In genomic region chr11:63567044-63567840, GRCh38 we compare ENCODE assay signal across 8 cellular contexts. TPM values are rescaled to one million over a fixed set of nuclear protein-coding genes. Genes with fewer than 3 reads are reported as not detected.
A peak's percentile ranks its signal among the peaks of the same experiment; 100 is the strongest.
DNase-seq lines count a peak whose midpoint lies in the region; ATAC-seq and TF ChIP-seq lines count a peak whose summit lies in the region.

No MANE protein-coding gene starts in this region.

- intact Hi-C loops in Caco-2 (cut with micrococcal nuclease; ENCODE audit: unreplicated experiment) = loop anchor here (5.0 kb wide), 1 partner anchor 35 kb away; no protein-coding TSS in a partner anchor

- CTCF ChIA-PET in Caco-2 (lab: Charles Lee) = interaction anchor here (0.5 kb wide), 1 partner anchor 183 kb away, joined by 3 read pairs; no protein-coding TSS in a partner anchor

- H3K9me3 ChIP-seq in Caco-2 = no peaks in the 10 kb centered on the region
- no peaks in the 10 kb centered on the region for H3K9me3 ChIP-seq in BE2C

- H3K36me3 ChIP-seq in Caco-2 (ENCODE audit: control insufficient read depth, insufficient read depth, low read length) (no peaks in the 10 kb centered on the region; the same call in 1 of the 2 replicates), BE2C (no peaks in the 10 kb centered on the region)

- H3K27me3 ChIP-seq in Caco-2 (replicated peaks; ENCODE audit: control insufficient read depth, insufficient read depth, low read length) = no peaks in the 10 kb centered on the region
- H3K27me3 ChIP-seq in BE2C = no peaks in the 10 kb centered on the region

- peak overlapping the region; percentile 70 for H3K27ac Mint-ChIP-seq in Caco-2 (ENCODE audit: unreplicated experiment)
- H3K27ac Mint-ChIP-seq in stimulated activated naive B cell treated with anti-CD40 and anti-IgM and Interleukin-4, amounts not matched to agents 10 μg/mL and 1 μg/mL and 100 μg/mL, for 72 hours = peak overlapping the region; percentile 99

- peaks cover 21% of the 10 kb centered on the region for H3K9me3 Mint-ChIP-seq in Caco-2 (ENCODE audit: unreplicated experiment)
- H3K9me3 Mint-ChIP-seq in stimulated activated naive B cell treated with anti-CD40 and anti-IgM and Interleukin-4, amounts not matched to agents 10 μg/mL and 1 μg/mL and 100 μg/mL, for 72 hours = no peaks in the 10 kb centered on the region

- peaks cover 7% of the 10 kb centered on the region for H3K36me3 Mint-ChIP-seq in Caco-2 (ENCODE audit: insufficient read depth, unreplicated experiment)
- H3K36me3 Mint-ChIP-seq in stimulated activated naive B cell treated with anti-CD40 and anti-IgM and Interleukin-4, amounts not matched to agents 10 μg/mL and 1 μg/mL and 100 μg/mL, for 72 hours = no peaks in the 10 kb centered on the region

- peaks cover 42% of the 10 kb centered on the region for H3K4me1 Mint-ChIP-seq in Caco-2 (ENCODE audit: low read depth, unreplicated experiment)
- H3K4me1 Mint-ChIP-seq in stimulated activated naive B cell treated with anti-CD40 and anti-IgM and Interleukin-4, amounts not matched to agents 10 μg/mL and 1 μg/mL and 100 μg/mL, for 72 hours = peaks cover 31 to 42% of the 10 kb centered on the region in 2 donors

- no peaks in the 10 kb centered on the region for H3K27me3 Mint-ChIP-seq in Caco-2 (ENCODE audit: insufficient read depth, unreplicated experiment)
- H3K27me3 Mint-ChIP-seq in stimulated activated naive B cell treated with anti-CD40 and anti-IgM and Interleukin-4, amounts not matched to agents 10 μg/mL and 1 μg/mL and 100 μg/mL, for 72 hours = no peaks in the 10 kb centered on the region

- in situ Hi-C loops in astrocyte of the spinal cord (cut with HindIII; ENCODE audit: low sequenced_read_pairs) = no loop called here

- ATAC-seq in GM19468 (IDR thresholded peaks at IDR 0.05; ENCODE audit: extremely low read depth, unreplicated experiment) (peak; percentile 84), HG03558 (IDR thresholded peaks at IDR 0.05; ENCODE audit: extremely low read depth, unreplicated experiment) (peak; percentile 58), SK-N-SH treated with all-trans-retinoic acid at 6 μM for 48 hours (peak; percentile 96)
- peak; percentile 90 to 95 for ATAC-seq in stimulated activated naive B cell treated with anti-CD40 and anti-IgM and Interleukin-4, amounts not matched to agents 10 μg/mL and 1 μg/mL and 100 μg/mL, for 72 hours (replicated peaks)

- TF ChIP-seq CTCF in Caco-2 (IDR thresholded peaks at IDR 0.05; ENCODE audit: insufficient read depth in 1 of 2, low read depth in 1 of 2, low read length in 1 of 2, severe bottlenecking in 1 of 2, unreplicated experiment in 1 of 2) (no peak), astrocyte of the spinal cord (IDR thresholded peaks at IDR 0.05; ENCODE audit: low read depth, low read length) (no peak), BE2C (IDR thresholded peaks at IDR 0.05; ENCODE audit: low read depth, low read length) (no peak)

- peak; percentile 47 to 52 for DNase-seq in Caco-2
- peak; percentile 86 for DNase-seq in astrocyte of the spinal cord (ENCODE audit: low read depth, low spot score)
- DNase-seq in left kidney (ENCODE audit: low read depth, low spot score) = peak; percentile 91
- DNase-seq in stimulated activated naive B cell treated with anti-CD40 and anti-IgM and Interleukin-4, amounts not matched to agents 10 μg/mL and 1 μg/mL and 100 μg/mL, for 72 hours = peak; percentile 74
- DNase-seq in BE2C = no peak

- no TSS peak for BruUV-seq in Caco-2 (replicated peaks; lab: Mats Ljungman, UMichigan)

- POLR2A ChIA-PET in Caco-2 (lab: Charles Lee) = no interaction called here

- H3K4me1 ChIP-seq in Caco-2 (peaks cover 38% of the 10 kb centered on the region), BE2C (no peaks in the 10 kb centered on the region)

- H3K4me3 Mint-ChIP-seq in Caco-2 (ENCODE audit: unreplicated experiment) = peak overlapping the region; percentile 53
- peak overlapping the region; percentile 68 to 69 for H3K4me3 Mint-ChIP-seq in stimulated activated naive B cell treated with anti-CD40 and anti-IgM and Interleukin-4, amounts not matched to agents 10 μg/mL and 1 μg/mL and 100 μg/mL, for 72 hours

- H3K4me3 ChIP-seq in Caco-2 (ENCODE audit: low read depth, low read length) = no peak overlapping the region
- H3K4me3 ChIP-seq in astrocyte of the spinal cord (ENCODE audit: low read depth, low read length) = no peak overlapping the region
- H3K4me3 ChIP-seq in BE2C (ENCODE audit: low read depth, low read length) = no peak overlapping the region

TF ChIP-seq in SK-N-SH treated with all-trans-retinoic acid at 6 μM for 48 hours, 23 proteins besides CTCF, POLR2A, EP300 and RAD21:
- TF ChIP-seq PPARA (CRISPR knock-in tag; IDR thresholded peaks at IDR 0.05; ENCODE audit: borderline replicate concordance) (no peak), ISL1 (CRISPR knock-in tag; IDR thresholded peaks at IDR 0.05) (0 out of 2 replicates have a peak, but pooled peaks have one; percentile 17)
TF ChIP-seq in SK-N-SH treated with all-trans-retinoic acid at 6 μM for 48 hours: peak in this region for 1.

RNA-seq across cellular contexts. Expression of gene PLAAT2, which starts 4.1 kb away (rescaled TPM):
- total RNA-seq in Caco-2 (2022) = 1.2 TPM in 1 of 2 replicates, not detected in the other
- polyA plus RNA-seq in BE2C (2012; ENCODE audit: insufficient read depth, insufficient read length, low read depth) = not detected

RNA-seq across cellular contexts. Expression of gene PLAAT4, which starts 30.6 kb away (rescaled TPM):
- total RNA-seq in Caco-2 (2022) = 1.2 TPM in 2 replicates
- polyA plus RNA-seq in BE2C (2012; ENCODE audit: insufficient read depth, insufficient read length, low read depth) = not detected

RNA-seq across cellular contexts. Expression of gene PLAAT3, which starts 47.0 kb away (rescaled TPM):
- 50.9 and 57.9 TPM in 2 replicates for total RNA-seq in Caco-2 (2022)
- 10.0 TPM for polyA plus RNA-seq in BE2C (2012; ENCODE audit: insufficient read depth, insufficient read length, low read depth)
